ENCODE assay signal across 8 cellular contexts in genomic region chr11:65111537-65112225, GRCh38. TPM values are rescaled to one million over a fixed set of nuclear protein-coding genes. Genes with fewer than 3 reads are reported as not detected.
DNase-seq lines count a peak whose midpoint lies in the region; ATAC-seq and TF ChIP-seq lines count a peak whose summit lies in the region.

Gene TM7SF2 (plus strand): TSS chr11:65111872. CDS start chr11:65112016, 144 bp downstream.

- H3K27ac Mint-ChIP-seq in T-helper 1 cell treated with Interleukin-12 subunit alpha and Interleukin-12 subunit beta and Interleukin-4 antibody, amounts not matched to agents 30 μg/mL and 1 μg/mL, for 36 hours, result peak within 1 kb of the TSS; percentile 91
- H3K27ac Mint-ChIP-seq in type B pancreatic cell, result peak within 1 kb of the TSS; percentile 91

- peaks cover 0 to 60% (median 41%) of the 10 kb centered on the region in 12 donors for H3K4me1 ChIP-seq in heart left ventricle

- TF ChIP-seq CTCF in heart left ventricle (IDR thresholded peaks at IDR 0.05) (no peak), type B pancreatic cell (conservative IDR thresholded peaks at IDR 0.05) (no peak)

- H3K27me3 ChIP-seq in heart left ventricle, result peaks cover 0 to 5% (median 0%) of the 10 kb centered on the region in 9 donors

- DNase-seq in GF-D8 (lab: John Stamatoyannopoulos, UW), result peak; percentile 81
- DNase-seq in NCI-H146 treated with DMSO at 0.1 percent for 48 hours (lab: John Stamatoyannopoulos, UW; ENCODE audit: unreplicated experiment), result peak; percentile 91
- DNase-seq in amniotic epithelial cell (ENCODE audit: low read depth), result peak; percentile 85
- peak; percentile 96 to 98 (median 97) for DNase-seq in heart left ventricle
- peak; percentile 99 for DNase-seq in posterior vena cava (ENCODE audit: low spot score)
- peak; percentile 93 for DNase-seq in type B pancreatic cell (ENCODE audit: extremely low spot score, unreplicated experiment)

- H3K27ac ChIP-seq in heart left ventricle, result peak within 1 kb of the TSS in 11 of 12 donors; percentile 52 to 86 (median 79)

- peak; percentile 73 to 96 for TF ChIP-seq POLR2A in heart left ventricle (IDR thresholded peaks at IDR 0.05)

- peaks cover 21% of the 10 kb centered on the region for H3K4me1 Mint-ChIP-seq in T-helper 1 cell treated with Interleukin-12 subunit alpha and Interleukin-12 subunit beta and Interleukin-4 antibody, amounts not matched to agents 30 μg/mL and 1 μg/mL, for 36 hours (ENCODE audit: low read depth)
- H3K4me1 Mint-ChIP-seq in type B pancreatic cell (ENCODE audit: unreplicated experiment), result peaks cover 20% of the 10 kb centered on the region

- H3K4me3 Mint-ChIP-seq in T-helper 1 cell treated with Interleukin-12 subunit alpha and Interleukin-12 subunit beta and Interleukin-4 antibody, amounts not matched to agents 30 μg/mL and 1 μg/mL, for 36 hours, result peak within 1 kb of the TSS; percentile 90
- peak within 1 kb of the TSS; percentile 94 for H3K4me3 Mint-ChIP-seq in type B pancreatic cell

- no peaks in the 10 kb centered on the region for H3K9me3 Mint-ChIP-seq in T-helper 1 cell treated with Interleukin-12 subunit alpha and Interleukin-12 subunit beta and Interleukin-4 antibody, amounts not matched to agents 30 μg/mL and 1 μg/mL, for 36 hours
- no peaks in the 10 kb centered on the region for H3K9me3 Mint-ChIP-seq in type B pancreatic cell

- WGBS in heart left ventricle, 4 donors, result 8 to 14% (median 9%) methylated on average over 32 to 49 of the region's 49 CpGs

- intact Hi-C loops in heart left ventricle (cut with DNase I), result loop anchor here in 9 of 10 donors (2.0 to 10.0 kb wide), 11 partner anchors 69 to 416 kb away; partner anchors contain the start of genes CAPN1 (in 5 of the 9), ARL2 (in 2 of the 9), CDC42BPG (in 2 of the 9) and DPF2 (in 1 of the 9)
- intact Hi-C loops in posterior vena cava (cut with DNase I), result no loop called here

- ATAC-seq in HG02623 (IDR thresholded peaks at IDR 0.05; ENCODE audit: unreplicated experiment) (peak; percentile 70), heart left ventricle (peak; percentile 85 to 93 (median 86))

- peaks cover 0 to 37% (median 29%) of the 10 kb centered on the region in 9 donors for H3K36me3 ChIP-seq in heart left ventricle

- no peaks in the 10 kb centered on the region for H3K27me3 Mint-ChIP-seq in T-helper 1 cell treated with Interleukin-12 subunit alpha and Interleukin-12 subunit beta and Interleukin-4 antibody, amounts not matched to agents 30 μg/mL and 1 μg/mL, for 36 hours (ENCODE audit: low read depth)
- peaks cover 7% of the 10 kb centered on the region for H3K27me3 Mint-ChIP-seq in type B pancreatic cell

- H3K4me3 ChIP-seq in heart left ventricle, result peak within 1 kb of the TSS; percentile 38 to 90 (median 61)

- H3K36me3 Mint-ChIP-seq in T-helper 1 cell treated with Interleukin-12 subunit alpha and Interleukin-12 subunit beta and Interleukin-4 antibody, amounts not matched to agents 30 μg/mL and 1 μg/mL, for 36 hours (ENCODE audit: low read depth), result peaks cover 5% of the 10 kb centered on the region
- H3K36me3 Mint-ChIP-seq in type B pancreatic cell, result no peaks in the 10 kb centered on the region

- H3K9me3 ChIP-seq in heart left ventricle, result no peaks in the 10 kb centered on the region

RNA-seq across cellular contexts. Expression of gene TM7SF2, which starts in this region (rescaled TPM):
- 100 to 1,000 TPM in 3 of 9 donors, 10 to 100 TPM in 6; 25.1 to 752 (median 78.6) TPM for total RNA-seq in heart left ventricle
- polyA plus RNA-seq in heart left ventricle, result 10 to 100 TPM; 17.6 to 59.9 TPM
- 1 to 10 TPM; 3.1 to 4.0 TPM for total RNA-seq in posterior vena cava
- 52.2 and 61.3 TPM in 2 replicates for total RNA-seq in type B pancreatic cell (ENCODE audit: low replicate concordance)

Comparison
In these comparisons a context has a peak if more than half of its experiments do, and no peak if none do; other contexts are left out.
1. Peak in every context shown above with its lines: DNase-seq, ATAC-seq, H3K4me3 ChIP-seq and H3K27ac ChIP-seq.
2. RNA of gene TM7SF2 (total RNA-seq): 25.1 to 752 TPM in heart left ventricle and 52.2 to 61.3 TPM in type B pancreatic cell; 3.1 to 4.0 TPM in posterior vena cava; every median in the first group is over 4 times any median in the second.
3. intact Hi-C loops: an anchor here in heart left ventricle (2.0 to 10.0 kb wide); none called in posterior vena cava.